8 cellular contexts compared by ENCODE assay signal in the genomic region with DNA sequence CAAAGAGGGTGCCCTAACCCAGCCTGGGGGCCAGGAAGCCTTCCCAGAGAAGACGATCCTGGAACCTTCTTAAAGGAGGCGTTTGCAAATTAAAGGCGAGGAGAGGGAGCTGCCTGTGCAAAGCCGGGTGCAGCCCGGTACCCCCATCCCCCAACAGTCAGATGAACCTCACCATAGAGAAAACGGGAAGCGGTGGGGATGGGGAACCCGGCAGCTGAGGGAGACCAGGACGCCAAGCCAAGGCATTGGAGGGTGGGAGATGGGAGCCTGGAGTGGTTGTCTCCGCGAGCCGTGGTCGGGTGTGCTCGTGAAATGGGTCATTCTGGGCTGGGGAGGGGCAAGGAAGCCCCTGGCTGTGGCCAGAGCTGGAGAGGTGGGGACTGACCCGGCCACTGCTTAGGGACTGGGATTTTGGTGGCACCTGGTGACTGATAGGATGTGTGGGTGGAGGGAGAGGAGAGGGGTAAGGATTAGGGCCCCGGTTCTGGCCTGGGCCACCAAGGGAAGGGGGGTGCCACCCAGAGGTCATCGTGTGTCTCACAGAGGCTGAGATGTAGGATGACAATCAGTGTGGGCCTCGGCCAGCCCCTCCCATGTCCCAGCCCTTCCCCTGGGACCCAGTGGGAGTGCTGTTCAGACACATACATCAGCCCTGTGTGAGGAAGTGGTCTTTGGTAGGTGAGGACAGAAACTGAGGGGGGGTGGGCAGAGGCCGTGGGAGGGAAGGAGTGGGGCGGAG. TPM values are rescaled to one million over a fixed set of nuclear protein-coding genes. Genes with fewer than 3 reads are reported as not detected.
DNase-seq lines count a peak whose midpoint lies in the region; ATAC-seq, FAIRE-seq and TF ChIP-seq lines count a peak whose summit lies in the region.

No MANE protein-coding gene starts in this region.

- H2BK20ac ChIP-seq in H1 (ENCODE audit: low read length) = no peak overlapping the region

- H3K9me3 ChIP-seq in MM.1S (replicated peaks; ENCODE audit: insufficient read depth, low read length) (no peaks in the 10 kb centered on the region), H1 (ENCODE audit: insufficient read depth in 2 of 2, low read depth in 1 of 2, low read length in 1 of 2) (no peaks in the 10 kb centered on the region), prostate gland (no peaks in the 10 kb centered on the region)

- no peak overlapping the region for H2BK12ac ChIP-seq in H1 (ENCODE audit: low read depth, low read length)

- H4K20me1 ChIP-seq in MM.1S (ENCODE audit: insufficient read depth, low read length) = no peaks in the 10 kb centered on the region
- peaks cover 0 to 4% of the 10 kb centered on the region in 2 experiments for H4K20me1 ChIP-seq in H1 (replicated peaks in 1 of 2; ENCODE audit: control insufficient read depth in 1 of 2, insufficient read depth in 2 of 2, low read length in 2 of 2)

- no peak overlapping the region for H2AFZ ChIP-seq in MM.1S (ENCODE audit: low read length)
- 0 out of 2 replicates have a peak overlapping the region, but pooled peaks have one; percentile 29 for H2AFZ ChIP-seq in H1 (ENCODE audit: low read length)

- H4K5ac ChIP-seq in H1 (ENCODE audit: insufficient read length, low read depth, low read length) = no peak overlapping the region

- DNase-seq in MM.1S (no peak), H1 (ENCODE audit: low read depth in 1 of 2, low spot score in 2 of 2) (no peak), prostate gland (ENCODE audit: low spot score) (no peak), NCI-H1417 (lab: John Stamatoyannopoulos, UW) (no peak)
- no peak for DNase-seq in activated CD4-positive, CD25-positive, alpha-beta regulatory T cell treated with anti-CD3 and anti-CD28 coated beads, Interleukin-2, amount 50 U/mL, for 72 hours
- DNase-seq in activated CD4-positive, alpha-beta T cell treated with anti-CD3 and anti-CD28 coated beads, Interleukin-2, amount 50 U/mL, for 4 hours = no peak

- no peak overlapping the region for H3K23ac ChIP-seq in H1 (ENCODE audit: insufficient read length)

- intact Hi-C loops in prostate gland (cut with DNase I) = loop anchor here (10.0 kb wide), 1 partner anchor 215 kb away; no protein-coding TSS in a partner anchor

- POLR2A ChIA-PET in H1 (lab: Charles Lee; ENCODE audit: partially characterized antibody) = interaction anchor here (1.2 to 1.5 kb wide), 2 partner anchors 117 to 285 kb away, joined by 3 read pairs; no protein-coding TSS in a partner anchor

- H3K9ac ChIP-seq in MM.1S (ENCODE audit: low read length) = no peak overlapping the region
- no peak overlapping the region for H3K9ac ChIP-seq in H1 (replicated peaks in 1 of 4; ENCODE audit: extremely low read depth in 1 of 4, low read depth in 3 of 4, low read length in 3 of 4)

- no peak overlapping the region for H2BK120ac ChIP-seq in H1 (replicated peaks; ENCODE audit: low read depth, low read length)

- no peak overlapping the region for H3K56ac ChIP-seq in H1 (replicated peaks; ENCODE audit: insufficient read length, low read depth, low read length)

- no peak for ATAC-seq in HG03108 (IDR thresholded peaks at IDR 0.05; ENCODE audit: unreplicated experiment)

- peaks cover 16% of the 10 kb centered on the region; the same call in 1 of the 2 replicates for H3K23me2 ChIP-seq in H1 (ENCODE audit: low read depth, low read length)

- no peak overlapping the region for H4K8ac ChIP-seq in H1 (ENCODE audit: extremely low read depth, insufficient read depth, low read length)

- no peak for TF ChIP-seq EP300 in H1 (IDR thresholded peaks at IDR 0.05; ENCODE audit: borderline replicate concordance in 1 of 2, low read depth in 2 of 2, low read length in 2 of 2)

- WGBS in H1 (ENCODE audit: extremely low coverage in 1 of 2, insufficient coverage in 1 of 2, insufficient read length in 1 of 2, insufficient replicate concordance in 2 of 2, low coverage in 1 of 2, low lambda C conversion rate in 2 of 2, missing lambda C conversion rate in 1 of 2), 2 experiments = 29 to 100% methylated on average over 1 to 20 of the region's 20 CpGs
- 62% methylated on average over 20 of the region's 20 CpGs for WGBS in prostate gland

- CTCF ChIA-PET in H1 (lab: Charles Lee; ENCODE audit: partially characterized antibody) = interaction anchor here (0.9 to 21.2 kb wide), 15 partner anchors 10 to 542 kb away, joined by 3 to 339 read pairs (median 7); no protein-coding TSS in a partner anchor

- H3K27ac ChIP-seq in MM.1S (ENCODE audit: low read length) = no peak overlapping the region
- H3K27ac ChIP-seq in H1 (ENCODE audit: low read depth, low read length) = no peak overlapping the region
- H3K27ac ChIP-seq in prostate gland = no peak overlapping the region

- no peak for TF ChIP-seq RAD21 in H1 (IDR thresholded peaks at IDR 0.05 in 1 of 2, conservative IDR thresholded peaks at IDR 0.05 in 1 of 2; ENCODE audit: low read depth in 2 of 2, low read length in 2 of 2)

- H3K4me1 ChIP-seq in MM.1S (ENCODE audit: low read length) = peaks cover 7% of the 10 kb centered on the region; the same call in 1 of the 2 replicates
- H3K4me1 ChIP-seq in H1 (replicated peaks in 1 of 4; ENCODE audit: control insufficient read depth in 3 of 4, insufficient read depth in 4 of 4, low read length in 3 of 4) = peaks cover 0 to 17% (median 5%) of the 10 kb centered on the region in 4 experiments; a peak in 5 of 7 replicates
- peaks cover 3% of the 10 kb centered on the region for H3K4me1 ChIP-seq in prostate gland (replicated peaks)

- peak overlapping the region; percentile 72; the same call in 1 of the 2 replicates for H2BK15ac ChIP-seq in H1 (ENCODE audit: low read length)

- H3F3A ChIP-seq in MM.1S (ENCODE audit: insufficient read depth, low read length) = no peaks in the 10 kb centered on the region

- TF ChIP-seq POLR2A in H1 (IDR thresholded peaks at IDR 0.05; ENCODE audit: control extremely low read depth in 1 of 2, low read depth in 2 of 2, low read length in 2 of 2) = no peak
- TF ChIP-seq POLR2A in prostate gland (IDR thresholded peaks at IDR 0.05) = no peak

- H3K4me3 ChIP-seq in MM.1S (ENCODE audit: low read length) (no peak overlapping the region), H1 (ENCODE audit: extremely low read depth in 1 of 4, insufficient read depth in 2 of 4, low read depth in 3 of 4, low read length in 4 of 4) (peak overlapping the region; percentile 53 to 78 (median 67)), prostate gland (peak overlapping the region; percentile 1 to 22)

- H3K27me3 ChIP-seq in MM.1S (replicated peaks; ENCODE audit: insufficient read depth, low read length) (peaks cover 100% of the 10 kb centered on the region), H1 (replicated peaks in 1 of 4; ENCODE audit: control insufficient read depth in 3 of 4, extremely low read depth in 1 of 4, insufficient read depth in 3 of 4, low read length in 3 of 4) (peaks cover 16 to 29% (median 24%) of the 10 kb centered on the region in 4 experiments), prostate gland (replicated peaks; ENCODE audit: insufficient read depth) (no peaks in the 10 kb centered on the region)

- peak overlapping the region; percentile 52 for H3K4me2 ChIP-seq in MM.1S (ENCODE audit: low read depth, low read length)
- peak overlapping the region; percentile 98 to 99 for H3K4me2 ChIP-seq in H1 (ENCODE audit: insufficient read depth in 1 of 2, low read depth in 2 of 2, low read length in 2 of 2)

- H2AK5ac ChIP-seq in H1 (ENCODE audit: low read depth, low read length) = no peak overlapping the region

- H3K79me2 ChIP-seq in MM.1S (ENCODE audit: low read length) (no peaks in the 10 kb centered on the region), H1 (ENCODE audit: control insufficient read depth in 1 of 2, insufficient read depth in 2 of 2, low read length in 2 of 2) (no peaks in the 10 kb centered on the region)

- peak; percentile 19; the same call in 1 of the 3 replicates for TF ChIP-seq CTCF in GM12872 (IDR thresholded peaks at IDR 0.05; ENCODE audit: insufficient read depth, low read depth, low read length)
- no peak for TF ChIP-seq CTCF in MM.1S (IDR thresholded peaks at IDR 0.05; ENCODE audit: low read length)
- TF ChIP-seq CTCF in H1 (IDR thresholded peaks at IDR 0.05; ENCODE audit: control extremely low read depth in 1 of 3, insufficient read depth in 1 of 3, low read depth in 1 of 3, low read length in 3 of 3) = peak in 1 of 3 experiments; percentile 28; a peak in 1 of 4 replicates
- no peak for TF ChIP-seq CTCF in prostate gland (IDR thresholded peaks at IDR 0.05)

- no peak overlapping the region for H2BK5ac ChIP-seq in H1 (ENCODE audit: low read depth, low read length)

- H3K14ac ChIP-seq in H1 (ENCODE audit: insufficient read length) = no peak overlapping the region

- FAIRE-seq in H1 (lab: Jason Lieb, UNC) = no peak

- H3K36me3 ChIP-seq in MM.1S (replicated peaks; ENCODE audit: insufficient read depth, low read length) (no peaks in the 10 kb centered on the region), H1 (ENCODE audit: control insufficient read depth in 2 of 4, insufficient read depth in 4 of 4, low read length in 3 of 4) (no peaks in the 10 kb centered on the region), prostate gland (no peaks in the 10 kb centered on the region)

- no peaks in the 10 kb centered on the region for H3K79me1 ChIP-seq in H1 (ENCODE audit: low read depth, low read length)

- no peaks in the 10 kb centered on the region for H3K9me2 ChIP-seq in MM.1S (replicated peaks; ENCODE audit: insufficient read depth, low read length)

- H4K91ac ChIP-seq in H1 (replicated peaks; ENCODE audit: insufficient read length, low read length) = no peak overlapping the region

- peak overlapping the region; percentile 48; the same call in 1 of the 2 replicates for H3K18ac ChIP-seq in H1 (ENCODE audit: extremely low read depth, low read length)

- no peak overlapping the region for H3K4ac ChIP-seq in H1 (replicated peaks; ENCODE audit: insufficient read length, low read depth, low read length)

TF ChIP-seq in H1, 55 proteins besides CTCF, POLR2A, EP300 and RAD21:
- TF ChIP-seq TCF12 (IDR thresholded peaks at IDR 0.05; ENCODE audit: low read depth, low read length) = peak; percentile 76; the same call in 1 of the 2 replicates
- TF ChIP-seq PHF8 (conservative IDR thresholded peaks at IDR 0.05; ENCODE audit: low read depth, low read length) = no peak

RNA-seq across cellular contexts. Expression of a gene that starts 0.7 kb away (rescaled TPM):
- 5.8 and 7.5 TPM in 2 replicates for total RNA-seq in H1 (2021; fragmentation: NEBNext Ultra II Directional; extraction: Animal tissue kit (Norgen Biotek cat#: 25700))
- 1.6 and 2.5 TPM in 2 replicates for polyA plus RNA-seq in H1 (2011; rRNA removed)
- 1.8 TPM for polyA plus RNA-seq in H1 (2011; cell fraction: cytosol; rRNA removed)
- 4.4 TPM for polyA plus RNA-seq in H1 (2011; cell fraction: nucleus; rRNA removed)
- 2.3 to 3.3 TPM (median 2.8 TPM) in 4 replicates for polyA plus RNA-seq in H1 (2012, experiment 1 of 2)
- 2.3 TPM for polyA plus RNA-seq in H1 (2012, experiment 2 of 2)
- polyA plus RNA-seq in H1 (2013, experiment 1 of 2) = 4.0 TPM
- polyA plus RNA-seq in H1 (2013, experiment 2 of 2) = 4.2 TPM
- polyA minus RNA-seq in H1 (2011; rRNA and poly(A)+ RNA removed) = 2.2 and 3.9 TPM in 2 replicates
- 2.1 TPM for polyA minus RNA-seq in H1 (2011; cell fraction: cytosol; rRNA and poly(A)+ RNA removed)
- 2.8 TPM for polyA minus RNA-seq in H1 (2011; cell fraction: nucleus; rRNA and poly(A)+ RNA removed)
- total RNA-seq in prostate gland = 1 to 10 TPM; 1.1 to 5.0 TPM
